8 cellular contexts compared by ENCODE assay signal in genomic region chr2:127410871-127411396, GRCh38. TPM values are rescaled to one million over a fixed set of nuclear protein-coding genes. Genes with fewer than 3 reads are reported as not detected.
DNase-seq lines count a peak whose midpoint lies in the region; ATAC-seq and TF ChIP-seq lines count a peak whose summit lies in the region.

No MANE protein-coding gene starts in this region.

- H3K27ac ChIP-seq in CD4-positive, alpha-beta T cell (ENCODE audit: low read depth, low read length) = no peak overlapping the region

- in situ Hi-C loops in astrocyte of the cerebellum (cut with HindIII; ENCODE audit: low sequenced_read_pairs) = no loop called here

- H3K4me3 ChIP-seq in astrocyte of the cerebellum (ENCODE audit: low read depth, low read length) (no peak overlapping the region), BE2C (ENCODE audit: low read depth, low read length) (no peak overlapping the region)

- H3K36me3 Mint-ChIP-seq in CD4-positive, alpha-beta T cell (ENCODE audit: low read depth) = no peaks in the 10 kb centered on the region
- peaks cover 2% of the 10 kb centered on the region for H3K36me3 Mint-ChIP-seq in mesothelial cell of epicardium

- H3K4me3 Mint-ChIP-seq in CD4-positive, alpha-beta T cell = peak overlapping the region; percentile 63
- no peak overlapping the region for H3K4me3 Mint-ChIP-seq in mesothelial cell of epicardium

- H3K27me3 Mint-ChIP-seq in CD4-positive, alpha-beta T cell = no peaks in the 10 kb centered on the region
- no peaks in the 10 kb centered on the region for H3K27me3 Mint-ChIP-seq in mesothelial cell of epicardium (ENCODE audit: low read depth)

- TF ChIP-seq RAD21 in Ishikawa (IDR thresholded peaks at IDR 0.05; ENCODE audit: low read depth) = no peak

- POLR2A ChIA-PET in CD4-positive, alpha-beta T cell (lab: Charles Lee) = no interaction called here

- intact Hi-C loops in CD4-positive, alpha-beta T cell (cut with DNase I, micrococcal nuclease) = loop anchor here (10.0 kb wide), 2 partner anchors 86 to 326 kb away; no protein-coding TSS in a partner anchor

- H3K27me3 ChIP-seq in CD4-positive, alpha-beta T cell (ENCODE audit: control insufficient read depth, insufficient read depth, low read length) = no peaks in the 10 kb centered on the region
- no peaks in the 10 kb centered on the region for H3K27me3 ChIP-seq in BE2C

- no peaks in the 10 kb centered on the region for H3K9me3 ChIP-seq in CD4-positive, alpha-beta T cell (ENCODE audit: control insufficient read depth, low read length)
- no peaks in the 10 kb centered on the region for H3K9me3 ChIP-seq in BE2C

- no peaks in the 10 kb centered on the region for H3K36me3 ChIP-seq in BE2C

- peak overlapping the region; percentile 21 for H3K27ac Mint-ChIP-seq in CD4-positive, alpha-beta T cell
- peak overlapping the region; percentile 94 for H3K27ac Mint-ChIP-seq in mesothelial cell of epicardium

- CTCF ChIA-PET in CD4-positive, alpha-beta T cell (lab: Charles Lee) = interaction anchor here (0.7 to 1.0 kb wide), 2 partner anchors 20 to 69 kb away, joined by 3 read pairs; no protein-coding TSS in a partner anchor

- peak; percentile 72 for TF ChIP-seq EP300 in Ishikawa (IDR thresholded peaks at IDR 0.05; ENCODE audit: borderline replicate concordance)

- peaks cover 3% of the 10 kb centered on the region for H3K9me3 Mint-ChIP-seq in CD4-positive, alpha-beta T cell
- peaks cover 17% of the 10 kb centered on the region for H3K9me3 Mint-ChIP-seq in mesothelial cell of epicardium

- DNase-seq in CD4-positive, alpha-beta T cell = no peak
- DNase-seq in astrocyte of the cerebellum (ENCODE audit: low read depth) (peak; percentile 50), mesothelial cell of epicardium (ENCODE audit: low spot score in 2 of 2, unreplicated experiment in 2 of 2) (no peak), NCI-H2107 treated with DMSO at 0.1 percent for 48 hours (lab: John Stamatoyannopoulos, UW; ENCODE audit: unreplicated experiment) (no peak), BE2C (no peak)

- H3K4me1 Mint-ChIP-seq in CD4-positive, alpha-beta T cell (ENCODE audit: low read depth) = peaks cover 17% of the 10 kb centered on the region
- H3K4me1 Mint-ChIP-seq in mesothelial cell of epicardium = peaks cover 40% of the 10 kb centered on the region

- TF ChIP-seq CTCF in CD4-positive, alpha-beta T cell (IDR thresholded peaks at IDR 0.05) = no peak
- TF ChIP-seq CTCF in astrocyte of the cerebellum (IDR thresholded peaks at IDR 0.05; ENCODE audit: low read depth, low read length, missing control alignments) (no peak), mesothelial cell of epicardium (IDR thresholded peaks at IDR 0.05; ENCODE audit: unreplicated experiment) (no peak), BE2C (IDR thresholded peaks at IDR 0.05; ENCODE audit: low read depth, low read length) (no peak)

- ATAC-seq in CD4-positive, alpha-beta T cell (ENCODE audit: poor library complexity) = no peak
- ATAC-seq in GM19035 (IDR thresholded peaks at IDR 0.05; ENCODE audit: unreplicated experiment) (peak; percentile 40), HG02763 (IDR thresholded peaks at IDR 0.05; ENCODE audit: unreplicated experiment) (no peak)

- H3K4me1 ChIP-seq in BE2C = peaks cover 4% of the 10 kb centered on the region

TF ChIP-seq in Ishikawa, 13 proteins besides CTCF, POLR2A, EP300 and RAD21:
- TF ChIP-seq YY1 (IDR thresholded peaks at IDR 0.05; ENCODE audit: low read depth) = no peak
- peak; percentile 78 for TF ChIP-seq NFIC (IDR thresholded peaks at IDR 0.05)
- no peak for TF ChIP-seq CEBPB (IDR thresholded peaks at IDR 0.05)
- TF ChIP-seq CREB1 (IDR thresholded peaks at IDR 0.05; ENCODE audit: low read depth) = no peak
- TF ChIP-seq TCF12 (IDR thresholded peaks at IDR 0.05; ENCODE audit: low read depth) = no peak
- TF ChIP-seq, protein P1, sequence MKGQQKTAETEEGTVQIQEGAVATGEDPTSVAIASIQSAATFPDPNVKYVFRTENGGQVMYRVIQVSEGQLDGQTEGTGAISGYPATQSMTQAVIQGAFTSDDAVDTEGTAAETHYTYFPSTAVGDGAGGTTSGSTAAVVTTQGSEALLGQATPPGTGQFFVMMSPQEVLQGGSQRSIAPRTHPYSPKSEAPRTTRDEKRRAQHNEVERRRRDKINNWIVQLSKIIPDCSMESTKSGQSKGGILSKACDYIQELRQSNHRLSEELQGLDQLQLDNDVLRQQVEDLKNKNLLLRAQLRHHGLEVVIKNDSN (IDR thresholded peaks at IDR 0.05) = no peak
- peak; percentile 93 for TF ChIP-seq TEAD4 (IDR thresholded peaks at IDR 0.05)
- no peak for TF ChIP-seq ZBTB7A (IDR thresholded peaks at IDR 0.05; ENCODE audit: low read depth)
- no peak for TF ChIP-seq TAF1 (IDR thresholded peaks at IDR 0.05; ENCODE audit: low read depth)
- TF ChIP-seq EGR1 (IDR thresholded peaks at IDR 0.05) = no peak
- TF ChIP-seq FOXM1 (IDR thresholded peaks at IDR 0.05; ENCODE audit: borderline replicate concordance, low read depth) = no peak
- TF ChIP-seq, protein P2, sequence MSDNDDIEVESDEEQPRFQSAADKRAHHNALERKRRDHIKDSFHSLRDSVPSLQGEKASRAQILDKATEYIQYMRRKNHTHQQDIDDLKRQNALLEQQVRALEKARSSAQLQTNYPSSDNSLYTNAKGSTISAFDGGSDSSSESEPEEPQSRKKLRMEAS (IDR thresholded peaks at IDR 0.05) = peak; percentile 43; the same call in 1 of the 2 replicates

RNA-seq across cellular contexts. Expression of gene PROC, which starts 7.3 kb away (rescaled TPM):
- total RNA-seq in CD4-positive, alpha-beta T cell = under 1 TPM in 1 of 2 experiments, not detected in 1; 0.28 TPM
- 0.24 to 0.25 TPM (median 0.25 TPM) in 3 replicates for total RNA-seq in mesothelial cell of epicardium
- polyA plus RNA-seq in BE2C (2012; ENCODE audit: insufficient read depth, insufficient read length, low read depth) = not detected

RNA-seq across cellular contexts. Expression of gene MAP3K2, which starts 23.2 kb away (rescaled TPM):
- total RNA-seq in CD4-positive, alpha-beta T cell = 100 to 1,000 TPM; 103 to 105 TPM
- total RNA-seq in mesothelial cell of epicardium = 47.6 to 48.1 TPM (median 47.9 TPM) in 3 replicates
- 4.9 TPM for polyA plus RNA-seq in BE2C (2012; ENCODE audit: insufficient read depth, insufficient read length, low read depth)
